17 cellular contexts compared by ENCODE assay signal in genomic region chr1:229364216-229365065, GRCh38.
"Had no signal": no experiment of that assay in that cellular context is flagged by ENCODE, and none has a peak within 500 bp of the region (broad histone marks: within the 10 kb centered on the region; RNA-seq: fewer than 3 reads in every experiment).

No MANE protein-coding gene starts in this region.

- H3K27ac ChIP-seq: ascending aorta, gastroesophageal sphincter, heart right ventricle, lower lobe of right lung, ovary, right lobe of liver had no signal

- ATAC-seq: activated CD4-positive, CD25-positive, alpha-beta regulatory T cell treated with anti-CD3 and anti-CD28 coated beads, Interleukin-2, amount 50 U/mL, for 24 hours; activated naive CD8-positive, alpha-beta T cell treated with anti-CD3 and anti-CD28 coated beads, Interleukin-2, amount 50 U/mL, for 24 hours; gastroesophageal sphincter; heart right ventricle; left colon; lower lobe of right lung; right lobe of liver; stimulated activated memory B cell treated with anti-CD40 and anti-IgM and Interleukin-4, amounts not matched to agents 10 μg/mL and 1 μg/mL and 100 μg/mL, for 72 hours had no signal

- FAIRE-seq: islet of Langerhans had no signal

- DNase-seq: activated naive CD4-positive, alpha-beta T cell treated with anti-CD3 and anti-CD28 coated beads for 36 hours; activated naive CD8-positive, alpha-beta T cell treated with anti-CD3 and anti-CD28 coated beads, Interleukin-2, amount 50 U/mL, for 24 hours; heart right ventricle; left colon; lower lobe of right lung; ovary; right lobe of liver; T1000 had no signal

- H3K36me3 Mint-ChIP-seq: stimulated activated memory B cell treated with anti-CD40 and anti-IgM and Interleukin-4, amounts not matched to agents 10 μg/mL and 1 μg/mL and 100 μg/mL, for 72 hours had no signal

- H3K4me3 ChIP-seq: ascending aorta, dorsolateral prefrontal cortex, gastroesophageal sphincter, heart right ventricle, lower lobe of right lung, ovary, right lobe of liver had no signal

- H3K4me1 Mint-ChIP-seq: activated naive CD8-positive, alpha-beta T cell treated with anti-CD3 and anti-CD28 coated beads, Interleukin-2, amount 50 U/mL, for 24 hours; neural crest cell had no signal

- H3K9me3 ChIP-seq: ascending aorta, gastroesophageal sphincter, heart right ventricle, lower lobe of right lung, ovary, right lobe of liver had no signal

- H3K27me3 ChIP-seq: ascending aorta, ovary, right lobe of liver had no signal

- H3K27ac Mint-ChIP-seq: activated naive CD4-positive, alpha-beta T cell treated with anti-CD3 and anti-CD28 coated beads for 36 hours; activated naive CD8-positive, alpha-beta T cell treated with anti-CD3 and anti-CD28 coated beads, Interleukin-2, amount 50 U/mL, for 24 hours; activated T-helper 2 cell treated with anti-CD3 and anti-CD28 coated beads, Interferon-gamma antibody, Interleukin-2, Interleukin-4, amounts not matched to agents 10 μg/mL and 5 μg/mL and 100 μg/mL, durations not matched to agents 14 hours and 24 hours and 36 hours; endodermal cell; stimulated activated memory B cell treated with anti-CD40 and anti-IgM and Interleukin-4, amounts not matched to agents 10 μg/mL and 1 μg/mL and 100 μg/mL, for 72 hours had no signal

- H3K36me3 ChIP-seq: ascending aorta, gastroesophageal sphincter, heart right ventricle, lower lobe of right lung, ovary, right lobe of liver had no signal

- H3K4me3 Mint-ChIP-seq: activated naive CD4-positive, alpha-beta T cell treated with anti-CD3 and anti-CD28 coated beads for 36 hours; activated naive CD8-positive, alpha-beta T cell treated with anti-CD3 and anti-CD28 coated beads, Interleukin-2, amount 50 U/mL, for 24 hours; endodermal cell; neural crest cell; stimulated activated memory B cell treated with anti-CD40 and anti-IgM and Interleukin-4, amounts not matched to agents 10 μg/mL and 1 μg/mL and 100 μg/mL, for 72 hours had no signal

- H3K4me1 ChIP-seq: ascending aorta, gastroesophageal sphincter, heart right ventricle, lower lobe of right lung, right lobe of liver had no signal
